In genomic region chr4:91064157-91064853, GRCh38 we compare ENCODE assay signal across 9 cellular contexts.
A peak's percentile ranks its signal among the peaks of the same experiment; 100 is the strongest.
DNase-seq lines count a peak whose midpoint lies in the region; ATAC-seq and TF ChIP-seq lines count a peak whose summit lies in the region.
"Had no signal": no experiment of that assay in that cellular context is flagged by ENCODE, and none has a peak within 500 bp of the region (broad histone marks: within the 10 kb centered on the region; RNA-seq: fewer than 3 reads in every experiment).

No MANE protein-coding gene starts in this region.

- H2BK120ac ChIP-seq in mesendoderm (ENCODE audit: low read depth, low read length) = no peak overlapping the region

- no peaks in the 10 kb centered on the region for H3K4me1 ChIP-seq in mesendoderm (ENCODE audit: control insufficient read depth, low read depth, low read length)
- H3K4me1 ChIP-seq in gastrocnemius medialis = no peaks in the 10 kb centered on the region

- H3K27ac Mint-ChIP-seq in activated CD8-positive, alpha-beta T cell treated with anti-CD3 and anti-CD28 coated beads for 36 hours = no peak overlapping the region

- no peaks in the 10 kb centered on the region for H3K36me3 Mint-ChIP-seq in activated CD8-positive, alpha-beta T cell treated with anti-CD3 and anti-CD28 coated beads for 36 hours (ENCODE audit: low read depth)

- CTCF ChIA-PET in activated CD8-positive, alpha-beta T cell treated with anti-CD3 and anti-CD28 coated beads for 36 hours (lab: Charles Lee) = no interaction called here

- no peaks in the 10 kb centered on the region for H3K36me3 ChIP-seq in WERI-Rb-1
- no peaks in the 10 kb centered on the region for H3K36me3 ChIP-seq in mesendoderm (ENCODE audit: control insufficient read depth, insufficient read depth, low read length)
- no peaks in the 10 kb centered on the region for H3K36me3 ChIP-seq in gastrocnemius medialis

- peaks cover 2% of the 10 kb centered on the region for H3K9me3 Mint-ChIP-seq in activated CD8-positive, alpha-beta T cell treated with anti-CD3 and anti-CD28 coated beads for 36 hours

- no peak for ATAC-seq in HG02588 (IDR thresholded peaks at IDR 0.05; ENCODE audit: unreplicated experiment)
- ATAC-seq in activated CD8-positive, alpha-beta T cell treated with anti-CD3 and anti-CD28 coated beads for 36 hours = no peak
- no peak for ATAC-seq in gastrocnemius medialis

- H3K4me2 ChIP-seq in mesendoderm (ENCODE audit: low read length) = no peak overlapping the region

- no peaks in the 10 kb centered on the region for H3K27me3 ChIP-seq in WERI-Rb-1 (ENCODE audit: insufficient read depth, low read depth, severe bottlenecking)
- H3K27me3 ChIP-seq in mesendoderm (ENCODE audit: insufficient read depth, low read length, poor library complexity) = no peaks in the 10 kb centered on the region
- H3K27me3 ChIP-seq in gastrocnemius medialis = no peaks in the 10 kb centered on the region

- no peak overlapping the region for H2BK15ac ChIP-seq in mesendoderm (replicated peaks; ENCODE audit: low read depth)

- H3K4me3 Mint-ChIP-seq in activated CD8-positive, alpha-beta T cell treated with anti-CD3 and anti-CD28 coated beads for 36 hours = no peak overlapping the region

- WGBS in mesendoderm (ENCODE audit: extremely low coverage, insufficient coverage, low lambda C conversion rate) = no CpG with 5 or more reads among the region's 2 CpGs

- no peak overlapping the region for H3K4me3 ChIP-seq in WERI-Rb-1 (ENCODE audit: low read depth, low read length)
- H3K4me3 ChIP-seq in mesendoderm (ENCODE audit: low read length) = no peak overlapping the region
- no peak overlapping the region for H3K4me3 ChIP-seq in gastrocnemius medialis

- intact Hi-C loops in activated CD8-positive, alpha-beta T cell treated with anti-CD3 and anti-CD28 coated beads for 36 hours (cut with micrococcal nuclease) = no loop called here
- intact Hi-C loops in gastrocnemius medialis (cut with DNase I; ENCODE audit: low total_unique reads) = no loop called here

- H3K9ac ChIP-seq in mesendoderm (ENCODE audit: low read length) = no peak overlapping the region

- no peak overlapping the region for H2BK5ac ChIP-seq in mesendoderm (ENCODE audit: low read length)

- H3K56ac ChIP-seq in mesendoderm (ENCODE audit: low read length) = no peak overlapping the region

- H3K18ac ChIP-seq in mesendoderm (ENCODE audit: low read length) = peak overlapping the region; percentile 95

- TF ChIP-seq CTCF in WERI-Rb-1 (IDR thresholded peaks at IDR 0.05; ENCODE audit: low read depth, low read length) (no peak), gastrocnemius medialis (IDR thresholded peaks at IDR 0.05 in 4 of 5, conservative IDR thresholded peaks at IDR 0.05 in 1 of 5) (no peak)
- TF ChIP-seq CTCF in activated CD8-positive, alpha-beta T cell treated with anti-CD3 and anti-CD28 coated beads for 36 hours (IDR thresholded peaks at IDR 0.05) = no peak

- POLR2A ChIA-PET in activated CD8-positive, alpha-beta T cell treated with anti-CD3 and anti-CD28 coated beads for 36 hours (lab: Charles Lee) = no interaction called here

- H2AK5ac ChIP-seq in mesendoderm (ENCODE audit: low read length) = no peak overlapping the region

- H3K27ac ChIP-seq in WERI-Rb-1 = no peak overlapping the region
- H3K27ac ChIP-seq in mesendoderm (ENCODE audit: low read depth, low read length) = peak overlapping the region; percentile 29
- no peak overlapping the region for H3K27ac ChIP-seq in gastrocnemius medialis

- peak overlapping the region; percentile 70 for H3K4ac ChIP-seq in mesendoderm (ENCODE audit: low read depth, low read length)

- no peak overlapping the region for H4K5ac ChIP-seq in mesendoderm (ENCODE audit: low read length)

- no peaks in the 10 kb centered on the region for H3K79me2 ChIP-seq in mesendoderm (ENCODE audit: control insufficient read depth, insufficient read depth, low read length)

- DNase-seq in DMS153 treated with DMSO at 0.1 percent for 48 hours (lab: John Stamatoyannopoulos, UW; ENCODE audit: unreplicated experiment) (peak; percentile 90), NCI-H1930 (lab: John Stamatoyannopoulos, UW) (peak; percentile 62 to 66), WERI-Rb-1 (peak; percentile 28), mesendoderm (peak; percentile 93), gastrocnemius medialis (no peak), occipital lobe (lab: John Stamatoyannopoulos, UW) (no peak)
- no peak for DNase-seq in activated CD8-positive, alpha-beta T cell treated with anti-CD3 and anti-CD28 coated beads for 36 hours
- DNase-seq: activated CD4-positive, alpha-beta T cell treated with anti-CD3 and anti-CD28 coated beads, Interleukin-2, amount 50 U/mL, for 4 hours had no signal

- in situ Hi-C loops in gastrocnemius medialis (cut with MboI; ENCODE audit: low sequenced_read_pairs in 4 of 4) = no loop called here

- no peak for TF ChIP-seq POLR2A in gastrocnemius medialis (IDR thresholded peaks at IDR 0.05)

- H3K27me3 Mint-ChIP-seq in activated CD8-positive, alpha-beta T cell treated with anti-CD3 and anti-CD28 coated beads for 36 hours = no peaks in the 10 kb centered on the region

- H3K9me3 ChIP-seq in WERI-Rb-1 (ENCODE audit: severe bottlenecking) (no peaks in the 10 kb centered on the region), gastrocnemius medialis (no peaks in the 10 kb centered on the region)

- H4K8ac ChIP-seq in mesendoderm (ENCODE audit: low read depth, low read length) = no peak overlapping the region

- H3K4me1 Mint-ChIP-seq in activated CD8-positive, alpha-beta T cell treated with anti-CD3 and anti-CD28 coated beads for 36 hours (ENCODE audit: low read depth) = no peaks in the 10 kb centered on the region

- no peak overlapping the region for H3K23ac ChIP-seq in mesendoderm (ENCODE audit: low read length)

- no peaks in the 10 kb centered on the region for H3K79me1 ChIP-seq in mesendoderm (ENCODE audit: low read length)

Comparison
In these comparisons a context has a peak if more than half of its experiments do, and no peak if none do; other contexts are left out.
1. DNase-seq: peak in DMS153 treated with DMSO at 0.1 percent for 48 hours (single experiment), NCI-H1930 (2 of 2), WERI-Rb-1 (single experiment) and mesendoderm (single experiment); none in activated CD8-positive, alpha-beta T cell treated with anti-CD3 and anti-CD28 coated beads for 36 hours (single experiment), gastrocnemius medialis (0 of 2) and occipital lobe (single experiment).